Comparison of ENCODE assay signal across 34 cellular contexts in the genomic region with DNA sequence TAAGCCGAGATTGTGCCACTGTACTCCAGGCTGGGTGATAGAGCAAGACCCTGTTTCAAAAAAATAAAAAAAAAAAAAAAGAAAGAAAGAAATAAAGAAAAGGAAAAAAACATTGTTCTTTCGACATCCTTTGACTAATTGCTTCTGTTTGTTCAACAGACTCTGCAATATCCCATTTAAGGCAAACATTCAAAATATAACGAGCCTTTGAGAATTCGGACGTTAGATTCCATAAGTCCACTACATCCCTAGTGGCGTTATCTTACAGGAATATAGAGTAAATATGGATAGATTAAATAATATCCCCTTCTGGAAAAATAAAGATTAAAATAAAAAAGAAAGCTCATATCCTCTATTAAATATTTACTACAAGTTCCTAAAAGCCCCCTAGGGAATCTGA.
"Had no signal": no experiment of that assay in that cellular context is flagged by ENCODE, and none has a peak within 500 bp of the region (broad histone marks: within the 10 kb centered on the region; RNA-seq: fewer than 3 reads in every experiment).

No MANE protein-coding gene starts in this region.

- ATAC-seq: activated naive CD4-positive, alpha-beta T cell treated with anti-CD3 and anti-CD28 coated beads, Interleukin-2, amount 50 U/mL, for 72 hours; activated naive CD8-positive, alpha-beta T cell treated with anti-CD3 and anti-CD28 coated beads, Interleukin-2, amount 50 U/mL, for 24 hours; activated T-cell treated with anti-CD3 and anti-CD28 coated beads, Interleukin-2, amount 50 U/mL, for 4 hours; activated T-cell treated with anti-CD3 and anti-CD28 coated beads, Interleukin-2, amount 50 U/mL, for 72 hours; activated T-helper 17 cell treated with anti-CD3 and anti-CD28 coated beads, Interleukin-2, amount 50 U/mL, for 72 hours; body of pancreas had no signal

- H3K4me3 ChIP-seq: adrenal gland, ascending aorta, body of pancreas, breast epithelium, cardiac muscle cell had no signal

- H3K9me3 ChIP-seq: adrenal gland, ascending aorta, body of pancreas, breast epithelium had no signal

- H3K4me1 ChIP-seq: adrenal gland, ascending aorta, body of pancreas, breast epithelium had no signal

- H3K36me3 ChIP-seq: adrenal gland, ascending aorta, brain microvascular endothelial cell, breast epithelium, cardiac muscle cell had no signal

- H3K27me3 ChIP-seq: adrenal gland, ascending aorta, body of pancreas, brain microvascular endothelial cell, breast epithelium, cardiac muscle cell had no signal

- FAIRE-seq: astrocyte, bronchial epithelial cell had no signal

- H3K27ac ChIP-seq: adrenal gland, ascending aorta, body of pancreas, brain microvascular endothelial cell, breast epithelium, cardiac muscle cell had no signal

- DNase-seq: activated effector memory CD4-positive, alpha-beta T cell treated with anti-CD3 and anti-CD28 coated beads, Interleukin-2, amount 50 U/mL, for 16 hours; activated effector memory CD4-positive, alpha-beta T cell treated with Interleukin-2 at 50 U/mL for 16 hours; activated gamma-delta T cell; activated gamma-delta T cell treated with Interleukin-2 at 50 U/mL for 16 hours; activated naive CD4-positive, alpha-beta T cell; activated naive CD4-positive, alpha-beta T cell treated with anti-CD3 and anti-CD28 coated beads for 36 hours; activated naive CD4-positive, alpha-beta T cell treated with anti-CD3 and anti-CD28 coated beads, Interleukin-2, amount 10 ng/mL, durations not matched to agents 7 days and 5 days; activated naive CD4-positive, alpha-beta T cell treated with anti-CD3 and anti-CD28 coated beads, Interleukin-2, amount 50 U/mL, for 16 hours; activated naive CD4-positive, alpha-beta T cell treated with Interleukin-2 at 50 U/mL for 16 hours; activated naive CD8-positive, alpha-beta T cell treated with anti-CD3 and anti-CD28 coated beads for 36 hours; activated naive CD8-positive, alpha-beta T cell treated with anti-CD3 and anti-CD28 coated beads, Interleukin-2, amount 10 ng/mL, durations not matched to agents 7 days and 5 days; activated naive CD8-positive, alpha-beta T cell treated with anti-CD3 and anti-CD28 coated beads, Interleukin-2, amount 50 U/mL, for 24 hours; activated T-cell treated with anti-CD3 and anti-CD28 coated beads, Interleukin-2, amount 50 U/mL, for 1 hour; activated T-cell treated with anti-CD3 and anti-CD28 coated beads, Interleukin-2, amount 50 U/mL, for 24 hours; activated T-cell treated with anti-CD3 and anti-CD28 coated beads, Interleukin-2, amount 50 U/mL, for 4 hours; activated T-cell treated with anti-CD3 and anti-CD28 coated beads, Interleukin-2, amount 50 U/mL, for 48 hours; activated T-cell treated with anti-CD3 and anti-CD28 coated beads, Interleukin-2, amount 50 U/mL, for 72 hours; adrenal gland; amniotic stem cell; amygdala; anterior cingulate cortex; aorta; body of pancreas; brain microvascular endothelial cell; caudate nucleus; central memory CD4-positive, alpha-beta T cell; cerebellar nuclear complex had no signal
